ENCODE assay signal across 28 cellular contexts in the genomic region with DNA sequence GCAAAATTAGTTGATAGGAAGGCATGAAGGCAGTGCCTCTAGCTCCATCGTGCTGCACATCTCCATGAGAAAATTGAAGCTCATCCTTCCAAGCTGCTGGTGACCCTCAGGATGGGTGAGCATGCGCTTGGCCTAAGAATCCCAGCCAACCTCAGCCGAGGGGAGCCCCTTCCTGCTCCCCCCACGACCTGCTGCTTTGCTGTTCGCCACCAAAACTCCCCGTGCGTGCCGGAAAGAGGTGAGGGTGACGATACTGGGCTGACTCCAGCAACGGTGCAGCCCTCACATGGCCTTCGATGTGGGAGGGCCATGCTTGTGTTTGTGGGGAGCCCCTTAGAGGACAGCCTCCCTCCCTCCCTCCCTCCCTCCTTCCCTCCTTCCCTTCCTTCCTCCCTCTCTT.
"Had no signal": no experiment of that assay in that cellular context is flagged by ENCODE, and none has a peak within 500 bp of the region (broad histone marks: within the 10 kb centered on the region; RNA-seq: fewer than 3 reads in every experiment).

No MANE protein-coding gene starts in this region.

- H3K36me3 ChIP-seq: neutrophil, pancreas, right lobe of liver, sigmoid colon, stomach, thoracic aorta, thyroid gland, tibial nerve, upper lobe of left lung, uterus had no signal

- H3K4me3 Mint-ChIP-seq: naive B cell; naive thymus-derived CD8-positive, alpha-beta T cell; nephron progenitor cell; neural crest cell; stimulated activated effector memory CD8-positive, alpha-beta T cell treated with anti-CD3 and anti-CD28 coated beads, Interleukin-12 subunit alpha, Interleukin-12 subunit beta, amount 100 ng/mL, for 72 hours; stimulated activated naive B cell treated with anti-CD40 and anti-IgM and Interleukin-4, amounts not matched to agents 10 μg/mL and 1 μg/mL and 100 μg/mL, for 72 hours; stimulated activated naive CD8-positive, alpha-beta T cell treated with anti-CD3 and anti-CD28 coated beads, Interleukin-15, Interleukin-2, amounts not matched to agents 100 ng/mL and 50 ng/mL, for 24 hours had no signal

- ATAC-seq: naive thymus-derived CD8-positive, alpha-beta T cell; pancreas; psoas muscle; right cardiac atrium; right lobe of liver; stimulated activated effector memory CD8-positive, alpha-beta T cell treated with anti-CD3 and anti-CD28 coated beads, Interleukin-12 subunit alpha, Interleukin-12 subunit beta, amount 100 ng/mL, for 72 hours; stimulated activated naive B cell treated with anti-CD40 and anti-IgM and Interleukin-4, amounts not matched to agents 10 μg/mL and 1 μg/mL and 100 μg/mL, for 72 hours had no signal

- FAIRE-seq: pancreas, small intestine had no signal

- H3K36me3 Mint-ChIP-seq: naive thymus-derived CD8-positive, alpha-beta T cell; stimulated activated effector memory CD8-positive, alpha-beta T cell treated with anti-CD3 and anti-CD28 coated beads, Interleukin-12 subunit alpha, Interleukin-12 subunit beta, amount 100 ng/mL, for 72 hours; stimulated activated naive B cell treated with anti-CD40 and anti-IgM and Interleukin-4, amounts not matched to agents 10 μg/mL and 1 μg/mL and 100 μg/mL, for 72 hours had no signal

- H3K27ac Mint-ChIP-seq: naive B cell; naive thymus-derived CD8-positive, alpha-beta T cell; nephron progenitor cell; progenitor cell of endocrine pancreas; stimulated activated effector memory CD8-positive, alpha-beta T cell treated with anti-CD3 and anti-CD28 coated beads, Interleukin-12 subunit alpha, Interleukin-12 subunit beta, amount 100 ng/mL, for 72 hours; stimulated activated naive B cell treated with anti-CD40 and anti-IgM and Interleukin-4, amounts not matched to agents 10 μg/mL and 1 μg/mL and 100 μg/mL, for 72 hours; stimulated activated naive CD8-positive, alpha-beta T cell treated with anti-CD3 and anti-CD28 coated beads, Interleukin-15, Interleukin-2, amounts not matched to agents 100 ng/mL and 50 ng/mL, for 24 hours had no signal

- DNase-seq: naive B cell; naive thymus-derived CD8-positive, alpha-beta T cell; nephron progenitor cell; nucleus accumbens; psoas muscle; right cardiac atrium; sigmoid colon; small intestine; stimulated activated CD4-positive, alpha-beta T cell treated with anti-CD3 and anti-CD28 coated beads, Interleukin-15, amount 100 ng/mL, for 24 hours; stimulated activated CD4-positive, alpha-beta T cell treated with anti-CD3 and anti-CD28 coated beads, Interleukin-2, amount 100 ng/mL, for 24 hours; stimulated activated CD4-positive, alpha-beta T cell treated with anti-CD3 and anti-CD28 coated beads, Interleukin-2, amount 100 ng/mL, for 48 hours; stimulated activated CD4-positive, alpha-beta T cell treated with anti-CD3 and anti-CD28 coated beads, Interleukin-4, amount 100 ng/mL, for 24 hours; stimulated activated naive B cell treated with anti-CD40 and anti-IgM and Interleukin-4, amounts not matched to agents 10 μg/mL and 1 μg/mL and 100 μg/mL, for 72 hours; stimulated activated naive CD4-positive, alpha-beta T cell treated with Interleukin-2 at 50 U/mL for 16 hours; stomach; thyroid gland; trophoblast cell; uterus had no signal

- H3K27ac ChIP-seq: neutrophil, pancreas, psoas muscle, right lobe of liver, sigmoid colon, stomach, thoracic aorta, thyroid gland, tibial nerve, upper lobe of left lung, uterus had no signal

- H3K4me1 ChIP-seq: pancreas, psoas muscle, right lobe of liver, sigmoid colon, stomach, thyroid gland, tibial nerve, upper lobe of left lung, uterus had no signal

- H3K4me3 ChIP-seq: pancreas, psoas muscle, right lobe of liver, sigmoid colon, stomach, thoracic aorta, thyroid gland, tibial nerve, upper lobe of left lung, uterus had no signal

- H3K4me1 Mint-ChIP-seq: naive B cell; naive thymus-derived CD8-positive, alpha-beta T cell; nephron progenitor cell; neural crest cell; stimulated activated effector memory CD8-positive, alpha-beta T cell treated with anti-CD3 and anti-CD28 coated beads, Interleukin-12 subunit alpha, Interleukin-12 subunit beta, amount 100 ng/mL, for 72 hours; stimulated activated naive B cell treated with anti-CD40 and anti-IgM and Interleukin-4, amounts not matched to agents 10 μg/mL and 1 μg/mL and 100 μg/mL, for 72 hours had no signal

- H3K9me3 ChIP-seq: neutrophil, pancreas, psoas muscle, right lobe of liver, sigmoid colon, thoracic aorta, thyroid gland, upper lobe of left lung, uterus had no signal

- H3K27me3 Mint-ChIP-seq: stimulated activated naive CD8-positive, alpha-beta T cell treated with anti-CD3 and anti-CD28 coated beads, Interleukin-15, Interleukin-2, amounts not matched to agents 100 ng/mL and 50 ng/mL, for 24 hours had no signal

- H3K27me3 ChIP-seq: neutrophil, pancreas, right lobe of liver, thyroid gland, tibial nerve, upper lobe of left lung, uterus had no signal
